Comparison of ENCODE assay signal across 1 cellular context in the genomic region with DNA sequence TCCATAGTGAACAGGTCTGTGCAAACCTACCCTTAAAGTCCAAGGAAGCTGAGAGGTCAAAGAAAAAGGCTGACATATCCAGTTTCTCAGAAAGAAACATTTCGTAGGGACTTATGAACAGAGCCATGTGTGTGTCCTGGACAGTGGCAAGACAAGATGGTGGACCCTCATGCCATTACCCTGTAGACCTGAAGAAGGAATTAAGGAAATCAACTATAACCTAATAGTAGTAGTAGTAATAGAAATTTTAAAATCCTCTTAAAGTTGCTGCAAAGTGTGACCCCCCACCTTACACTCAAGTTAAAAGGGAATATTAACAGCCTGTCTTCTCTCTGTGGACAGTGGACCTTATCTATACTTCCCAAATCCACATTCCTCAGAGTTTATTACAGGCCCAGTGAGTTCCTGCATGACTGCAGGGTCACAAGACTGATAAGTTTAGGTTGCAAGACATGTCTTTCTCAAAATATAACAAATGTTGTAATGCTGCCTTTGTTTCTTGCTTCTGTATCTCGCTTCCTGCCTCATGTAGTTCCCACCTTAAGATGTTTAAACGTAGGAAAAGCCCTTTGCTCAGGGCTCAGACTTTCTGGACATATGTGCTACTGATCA.
TF ChIP-seq lines count a peak whose summit lies in the region.

No MANE protein-coding gene starts in this region.

TF ChIP-seq in K562, 482 proteins besides CTCF, POLR2A, EP300 and RAD21 (continued from another document and continues in another):
- TF ChIP-seq ZFP30 (CRISPR knock-in tag; IDR thresholded peaks at IDR 0.05; ENCODE audit: borderline replicate concordance) (no peak), CBX8 (IDR thresholded peaks at IDR 0.05; ENCODE audit: borderline replicate concordance, extremely low read depth, low read depth, low read length, poor library complexity, severe bottlenecking) (no peak), DACH1 (IDR thresholded peaks at IDR 0.05; ENCODE audit: partially characterized antibody) (no peak), ZBED1 (IDR thresholded peaks at IDR 0.05) (no peak), REST (CRISPR knock-in tag; IDR thresholded peaks at IDR 0.05; ENCODE audit: low read depth) (no peak), ZFP1 (CRISPR knock-in tag; IDR thresholded peaks at IDR 0.05) (0 out of 2 replicates have a peak, but pooled peaks have one; percentile 7), ZNF253 (CRISPR knock-in tag; conservative IDR thresholded peaks at IDR 0.05) (no peak), BRCA1 (IDR thresholded peaks at IDR 0.05) (no peak), BRCA1 (CRISPR knock-in tag; IDR thresholded peaks at IDR 0.05) (no peak), CHCHD3 (CRISPR knock-in tag; IDR thresholded peaks at IDR 0.05) (no peak), HES1 (IDR thresholded peaks at IDR 0.05; ENCODE audit: low read depth) (no peak), RBM22 (IDR thresholded peaks at IDR 0.05; ENCODE audit: low read depth, low read length, poor library complexity, severe bottlenecking) (no peak), CTBP1 (IDR thresholded peaks at IDR 0.05; ENCODE audit: borderline replicate concordance) (no peak), SAFB2 (IDR thresholded peaks at IDR 0.05; ENCODE audit: borderline replicate concordance, low read depth, low read length, severe bottlenecking) (no peak), HMGN3 (IDR thresholded peaks at IDR 0.05; ENCODE audit: borderline replicate concordance, extremely low read depth, insufficient read length, low read depth, low read length) (no peak), CBX5 (IDR thresholded peaks at IDR 0.05; ENCODE audit: borderline replicate concordance, low read depth) (no peak), HDAC3 (IDR thresholded peaks at IDR 0.05; ENCODE audit: borderline replicate concordance, partially characterized antibody) (no peak), ATF6 (CRISPR knock-in tag; IDR thresholded peaks at IDR 0.05) (no peak), HDAC1 (IDR thresholded peaks at IDR 0.05) (no peak), SPI1 (IDR thresholded peaks at IDR 0.05; ENCODE audit: borderline replicate concordance, low read depth, low read length) (no peak)
- TF ChIP-seq, protein P1, sequence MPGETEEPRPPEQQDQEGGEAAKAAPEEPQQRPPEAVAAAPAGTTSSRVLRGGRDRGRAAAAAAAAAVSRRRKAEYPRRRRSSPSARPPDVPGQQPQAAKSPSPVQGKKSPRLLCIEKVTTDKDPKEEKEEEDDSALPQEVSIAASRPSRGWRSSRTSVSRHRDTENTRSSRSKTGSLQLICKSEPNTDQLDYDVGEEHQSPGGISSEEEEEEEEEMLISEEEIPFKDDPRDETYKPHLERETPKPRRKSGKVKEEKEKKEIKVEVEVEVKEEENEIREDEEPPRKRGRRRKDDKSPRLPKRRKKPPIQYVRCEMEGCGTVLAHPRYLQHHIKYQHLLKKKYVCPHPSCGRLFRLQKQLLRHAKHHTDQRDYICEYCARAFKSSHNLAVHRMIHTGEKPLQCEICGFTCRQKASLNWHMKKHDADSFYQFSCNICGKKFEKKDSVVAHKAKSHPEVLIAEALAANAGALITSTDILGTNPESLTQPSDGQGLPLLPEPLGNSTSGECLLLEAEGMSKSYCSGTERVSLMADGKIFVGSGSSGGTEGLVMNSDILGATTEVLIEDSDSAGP (CRISPR knock-in tag; IDR thresholded peaks at IDR 0.05): no peak
- TF ChIP-seq, protein P2, sequence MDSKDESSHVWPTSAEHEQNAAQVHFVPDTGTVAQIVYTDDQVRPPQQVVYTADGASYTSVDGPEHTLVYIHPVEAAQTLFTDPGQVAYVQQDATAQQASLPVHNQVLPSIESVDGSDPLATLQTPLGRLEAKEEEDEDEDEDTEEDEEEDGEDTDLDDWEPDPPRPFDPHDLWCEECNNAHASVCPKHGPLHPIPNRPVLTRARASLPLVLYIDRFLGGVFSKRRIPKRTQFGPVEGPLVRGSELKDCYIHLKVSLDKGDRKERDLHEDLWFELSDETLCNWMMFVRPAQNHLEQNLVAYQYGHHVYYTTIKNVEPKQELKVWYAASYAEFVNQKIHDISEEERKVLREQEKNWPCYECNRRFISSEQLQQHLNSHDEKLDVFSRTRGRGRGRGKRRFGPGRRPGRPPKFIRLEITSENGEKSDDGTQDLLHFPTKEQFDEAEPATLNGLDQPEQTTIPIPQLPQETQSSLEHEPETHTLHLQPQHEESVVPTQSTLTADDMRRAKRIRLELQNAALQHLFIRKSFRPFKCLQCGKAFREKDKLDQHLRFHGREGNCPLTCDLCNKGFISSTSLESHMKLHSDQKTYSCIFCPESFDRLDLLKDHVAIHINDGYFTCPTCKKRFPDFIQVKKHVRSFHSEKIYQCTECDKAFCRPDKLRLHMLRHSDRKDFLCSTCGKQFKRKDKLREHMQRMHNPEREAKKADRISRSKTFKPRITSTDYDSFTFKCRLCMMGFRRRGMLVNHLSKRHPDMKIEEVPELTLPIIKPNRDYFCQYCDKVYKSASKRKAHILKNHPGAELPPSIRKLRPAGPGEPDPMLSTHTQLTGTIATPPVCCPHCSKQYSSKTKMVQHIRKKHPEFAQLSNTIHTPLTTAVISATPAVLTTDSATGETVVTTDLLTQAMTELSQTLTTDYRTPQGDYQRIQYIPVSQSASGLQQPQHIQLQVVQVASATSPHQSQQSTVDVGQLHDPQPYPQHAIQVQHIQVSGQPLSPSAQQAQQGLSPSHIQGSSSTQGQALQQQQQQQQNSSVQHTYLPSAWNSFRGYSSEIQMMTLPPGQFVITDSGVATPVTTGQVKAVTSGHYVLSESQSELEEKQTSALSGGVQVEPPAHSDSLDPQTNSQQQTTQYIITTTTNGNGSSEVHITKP (IDR thresholded peaks at IDR 0.05; ENCODE audit: partially characterized antibody): no peak
- TF ChIP-seq, protein P3, sequence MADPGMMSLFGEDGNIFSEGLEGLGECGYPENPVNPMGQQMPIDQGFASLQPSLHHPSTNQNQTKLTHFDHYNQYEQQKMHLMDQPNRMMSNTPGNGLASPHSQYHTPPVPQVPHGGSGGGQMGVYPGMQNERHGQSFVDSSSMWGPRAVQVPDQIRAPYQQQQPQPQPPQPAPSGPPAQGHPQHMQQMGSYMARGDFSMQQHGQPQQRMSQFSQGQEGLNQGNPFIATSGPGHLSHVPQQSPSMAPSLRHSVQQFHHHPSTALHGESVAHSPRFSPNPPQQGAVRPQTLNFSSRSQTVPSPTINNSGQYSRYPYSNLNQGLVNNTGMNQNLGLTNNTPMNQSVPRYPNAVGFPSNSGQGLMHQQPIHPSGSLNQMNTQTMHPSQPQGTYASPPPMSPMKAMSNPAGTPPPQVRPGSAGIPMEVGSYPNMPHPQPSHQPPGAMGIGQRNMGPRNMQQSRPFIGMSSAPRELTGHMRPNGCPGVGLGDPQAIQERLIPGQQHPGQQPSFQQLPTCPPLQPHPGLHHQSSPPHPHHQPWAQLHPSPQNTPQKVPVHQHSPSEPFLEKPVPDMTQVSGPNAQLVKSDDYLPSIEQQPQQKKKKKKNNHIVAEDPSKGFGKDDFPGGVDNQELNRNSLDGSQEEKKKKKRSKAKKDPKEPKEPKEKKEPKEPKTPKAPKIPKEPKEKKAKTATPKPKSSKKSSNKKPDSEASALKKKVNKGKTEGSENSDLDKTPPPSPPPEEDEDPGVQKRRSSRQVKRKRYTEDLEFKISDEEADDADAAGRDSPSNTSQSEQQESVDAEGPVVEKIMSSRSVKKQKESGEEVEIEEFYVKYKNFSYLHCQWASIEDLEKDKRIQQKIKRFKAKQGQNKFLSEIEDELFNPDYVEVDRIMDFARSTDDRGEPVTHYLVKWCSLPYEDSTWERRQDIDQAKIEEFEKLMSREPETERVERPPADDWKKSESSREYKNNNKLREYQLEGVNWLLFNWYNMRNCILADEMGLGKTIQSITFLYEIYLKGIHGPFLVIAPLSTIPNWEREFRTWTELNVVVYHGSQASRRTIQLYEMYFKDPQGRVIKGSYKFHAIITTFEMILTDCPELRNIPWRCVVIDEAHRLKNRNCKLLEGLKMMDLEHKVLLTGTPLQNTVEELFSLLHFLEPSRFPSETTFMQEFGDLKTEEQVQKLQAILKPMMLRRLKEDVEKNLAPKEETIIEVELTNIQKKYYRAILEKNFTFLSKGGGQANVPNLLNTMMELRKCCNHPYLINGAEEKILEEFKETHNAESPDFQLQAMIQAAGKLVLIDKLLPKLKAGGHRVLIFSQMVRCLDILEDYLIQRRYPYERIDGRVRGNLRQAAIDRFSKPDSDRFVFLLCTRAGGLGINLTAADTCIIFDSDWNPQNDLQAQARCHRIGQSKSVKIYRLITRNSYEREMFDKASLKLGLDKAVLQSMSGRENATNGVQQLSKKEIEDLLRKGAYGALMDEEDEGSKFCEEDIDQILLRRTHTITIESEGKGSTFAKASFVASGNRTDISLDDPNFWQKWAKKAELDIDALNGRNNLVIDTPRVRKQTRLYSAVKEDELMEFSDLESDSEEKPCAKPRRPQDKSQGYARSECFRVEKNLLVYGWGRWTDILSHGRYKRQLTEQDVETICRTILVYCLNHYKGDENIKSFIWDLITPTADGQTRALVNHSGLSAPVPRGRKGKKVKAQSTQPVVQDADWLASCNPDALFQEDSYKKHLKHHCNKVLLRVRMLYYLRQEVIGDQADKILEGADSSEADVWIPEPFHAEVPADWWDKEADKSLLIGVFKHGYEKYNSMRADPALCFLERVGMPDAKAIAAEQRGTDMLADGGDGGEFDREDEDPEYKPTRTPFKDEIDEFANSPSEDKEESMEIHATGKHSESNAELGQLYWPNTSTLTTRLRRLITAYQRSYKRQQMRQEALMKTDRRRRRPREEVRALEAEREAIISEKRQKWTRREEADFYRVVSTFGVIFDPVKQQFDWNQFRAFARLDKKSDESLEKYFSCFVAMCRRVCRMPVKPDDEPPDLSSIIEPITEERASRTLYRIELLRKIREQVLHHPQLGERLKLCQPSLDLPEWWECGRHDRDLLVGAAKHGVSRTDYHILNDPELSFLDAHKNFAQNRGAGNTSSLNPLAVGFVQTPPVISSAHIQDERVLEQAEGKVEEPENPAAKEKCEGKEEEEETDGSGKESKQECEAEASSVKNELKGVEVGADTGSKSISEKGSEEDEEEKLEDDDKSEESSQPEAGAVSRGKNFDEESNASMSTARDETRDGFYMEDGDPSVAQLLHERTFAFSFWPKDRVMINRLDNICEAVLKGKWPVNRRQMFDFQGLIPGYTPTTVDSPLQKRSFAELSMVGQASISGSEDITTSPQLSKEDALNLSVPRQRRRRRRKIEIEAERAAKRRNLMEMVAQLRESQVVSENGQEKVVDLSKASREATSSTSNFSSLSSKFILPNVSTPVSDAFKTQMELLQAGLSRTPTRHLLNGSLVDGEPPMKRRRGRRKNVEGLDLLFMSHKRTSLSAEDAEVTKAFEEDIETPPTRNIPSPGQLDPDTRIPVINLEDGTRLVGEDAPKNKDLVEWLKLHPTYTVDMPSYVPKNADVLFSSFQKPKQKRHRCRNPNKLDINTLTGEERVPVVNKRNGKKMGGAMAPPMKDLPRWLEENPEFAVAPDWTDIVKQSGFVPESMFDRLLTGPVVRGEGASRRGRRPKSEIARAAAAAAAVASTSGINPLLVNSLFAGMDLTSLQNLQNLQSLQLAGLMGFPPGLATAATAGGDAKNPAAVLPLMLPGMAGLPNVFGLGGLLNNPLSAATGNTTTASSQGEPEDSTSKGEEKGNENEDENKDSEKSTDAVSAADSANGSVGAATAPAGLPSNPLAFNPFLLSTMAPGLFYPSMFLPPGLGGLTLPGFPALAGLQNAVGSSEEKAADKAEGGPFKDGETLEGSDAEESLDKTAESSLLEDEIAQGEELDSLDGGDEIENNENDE (IDR thresholded peaks at IDR 0.05; ENCODE audit: low read depth, low read length): no peak
